In the genomic region with DNA sequence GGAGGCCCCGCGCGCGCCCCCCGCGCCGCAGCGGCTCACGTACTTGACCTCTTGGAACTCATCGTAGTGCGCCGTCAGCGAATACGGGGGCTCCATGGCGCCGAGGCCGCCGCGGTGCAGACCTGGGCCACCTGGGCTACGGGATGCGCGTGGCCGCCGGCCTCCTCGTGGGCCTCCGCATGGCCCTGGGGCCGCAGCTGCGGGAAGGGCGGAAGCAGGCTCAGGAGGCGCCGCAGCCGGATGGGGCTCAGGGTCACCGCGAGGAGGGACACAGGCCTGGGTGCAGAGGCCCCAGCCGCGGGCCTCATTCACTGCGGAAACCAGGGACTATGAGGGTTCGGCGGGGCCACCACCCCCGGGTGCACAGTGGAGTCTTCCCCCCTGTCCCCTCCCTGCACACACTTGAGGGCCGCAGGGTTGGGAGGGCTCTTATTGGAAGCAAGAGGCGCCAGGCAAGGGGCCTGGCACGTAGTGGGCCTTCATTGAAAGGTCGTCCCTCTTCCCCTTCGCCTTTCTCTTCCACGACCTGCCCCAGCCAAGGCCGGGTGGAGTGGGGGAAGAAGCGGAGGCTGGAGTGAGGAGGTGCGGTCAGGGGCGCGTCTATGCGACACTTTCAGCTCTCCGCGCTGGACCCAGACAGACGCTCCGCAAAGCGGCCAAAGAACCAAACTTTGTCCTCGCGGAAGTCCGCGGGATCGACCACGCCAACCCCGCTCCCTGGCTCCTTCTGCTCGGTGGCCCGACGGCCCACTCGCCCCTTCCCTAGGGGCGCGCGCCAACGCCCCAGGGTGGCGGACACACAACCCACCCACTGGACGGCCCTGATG, we compare ENCODE assay signal across 12 cellular contexts. TPM values are rescaled to one million over a fixed set of nuclear protein-coding genes. Genes with fewer than 3 reads are reported as not detected.
DNase-seq lines count a peak whose midpoint lies in the region; ATAC-seq, FAIRE-seq and TF ChIP-seq lines count a peak whose summit lies in the region.
"Had no signal": no experiment of that assay in that cellular context is flagged by ENCODE, and none has a peak within 500 bp of the region (broad histone marks: within the 10 kb centered on the region; RNA-seq: fewer than 3 reads in every experiment).

No MANE protein-coding gene starts in this region.

- intact Hi-C loops in A673 (cut with micrococcal nuclease; ENCODE audit: unreplicated experiment) = no loop called here
- intact Hi-C loops in Caco-2 (cut with micrococcal nuclease; ENCODE audit: unreplicated experiment) = no loop called here

- H3K4me3 ChIP-seq in A673 (ENCODE audit: low read depth, low read length, poor library complexity, severe bottlenecking) (peak overlapping the region; percentile 40), Caco-2 (ENCODE audit: low read depth, low read length) (peak overlapping the region; percentile 41), osteoblast (ENCODE audit: insufficient read depth, low read length) (no peak overlapping the region)
- H3K4me3 ChIP-seq: colonic mucosa had no signal

- H2AFZ ChIP-seq in osteoblast (ENCODE audit: low read length) = no peak overlapping the region

- no peak for FAIRE-seq in urothelium cell line (lab: Jason Lieb, UNC)

- H3K36me3 Mint-ChIP-seq in Caco-2 (ENCODE audit: insufficient read depth, unreplicated experiment) = no peaks in the 10 kb centered on the region
- H3K36me3 Mint-ChIP-seq in effector memory CD8-positive, alpha-beta T cell (ENCODE audit: insufficient read depth) = no peaks in the 10 kb centered on the region

- BruUV-seq in A673 (replicated peaks; lab: Mats Ljungman, UMichigan) (no TSS peak), Caco-2 (replicated peaks; lab: Mats Ljungman, UMichigan) (no TSS peak)

- H3K27me3 ChIP-seq in A673 (replicated peaks; ENCODE audit: insufficient read depth, low read depth, low read length, poor library complexity) (peaks cover 50% of the 10 kb centered on the region), Caco-2 (replicated peaks; ENCODE audit: control insufficient read depth, insufficient read depth, low read length) (no peaks in the 10 kb centered on the region), osteoblast (ENCODE audit: insufficient read depth, low read length) (peaks cover 42% of the 10 kb centered on the region)

- no peak for ATAC-seq in effector memory CD8-positive, alpha-beta T cell (replicated peaks)
- ATAC-seq in GM21825 (IDR thresholded peaks at IDR 0.05; ENCODE audit: unreplicated experiment) = no peak

- peaks cover 4% of the 10 kb centered on the region for H4K20me1 ChIP-seq in osteoblast (ENCODE audit: insufficient read depth, low read length)

- no peaks in the 10 kb centered on the region for H3K9me3 Mint-ChIP-seq in Caco-2 (ENCODE audit: unreplicated experiment)
- H3K9me3 Mint-ChIP-seq in effector memory CD8-positive, alpha-beta T cell = no peaks in the 10 kb centered on the region
- H3K9me3 Mint-ChIP-seq: activated CD4-positive, alpha-beta T cell treated with anti-CD3 and anti-CD28 coated beads, Interleukin-2, amount 10 ng/mL, durations not matched to agents 24 days and 14 days had no signal

- no peak overlapping the region for H3K27ac Mint-ChIP-seq in Caco-2 (ENCODE audit: unreplicated experiment)
- no peak overlapping the region for H3K27ac Mint-ChIP-seq in effector memory CD8-positive, alpha-beta T cell
- H3K27ac Mint-ChIP-seq: activated CD4-positive, alpha-beta T cell treated with anti-CD3 and anti-CD28 coated beads, Interleukin-2, amount 10 ng/mL, durations not matched to agents 24 days and 14 days had no signal

- H3K4me3 Mint-ChIP-seq in Caco-2 (ENCODE audit: unreplicated experiment) = peak overlapping the region; percentile 47
- H3K4me3 Mint-ChIP-seq in effector memory CD8-positive, alpha-beta T cell = peak overlapping the region; percentile 8 to 23
- H3K4me3 Mint-ChIP-seq: activated CD4-positive, alpha-beta T cell treated with anti-CD3 and anti-CD28 coated beads, Interleukin-2, amount 10 ng/mL, durations not matched to agents 24 days and 14 days had no signal

- H3K27ac ChIP-seq in A673 (ENCODE audit: low read depth, low read length, poor library complexity, severe bottlenecking) (no peak overlapping the region), osteoblast (ENCODE audit: low read depth, low read length) (no peak overlapping the region)
- H3K27ac ChIP-seq: colonic mucosa had no signal

- TF ChIP-seq CTCF in A673 (conservative IDR thresholded peaks at IDR 0.05; ENCODE audit: low read depth, low read length) = no peak
- TF ChIP-seq CTCF in Caco-2 (IDR thresholded peaks at IDR 0.05; ENCODE audit: insufficient read depth in 1 of 2, low read depth in 1 of 2, low read length in 1 of 2, severe bottlenecking in 1 of 2, unreplicated experiment in 1 of 2) = no peak
- TF ChIP-seq CTCF in osteoblast (IDR thresholded peaks at IDR 0.05; ENCODE audit: extremely low read depth, low read depth, low read length) = no peak
- TF ChIP-seq CTCF in GM13976 (IDR thresholded peaks at IDR 0.05; ENCODE audit: borderline replicate concordance, control extremely low read depth, extremely low read depth, insufficient read depth, missing control alignments) = no peak

- CTCF ChIA-PET in A673 (lab: Charles Lee) = no interaction called here
- CTCF ChIA-PET in Caco-2 (lab: Charles Lee) = no interaction called here

- H3K4me1 Mint-ChIP-seq in Caco-2 (ENCODE audit: low read depth, unreplicated experiment) = no peaks in the 10 kb centered on the region
- H3K4me1 Mint-ChIP-seq in effector memory CD8-positive, alpha-beta T cell (ENCODE audit: low read depth in 2 of 2) = peaks cover 5 to 8% of the 10 kb centered on the region in 2 donors

- in situ Hi-C loops in GM13976 (cut with MboI; ENCODE audit: low sequenced_read_pairs, unreplicated experiment) = no loop called here

- no peaks in the 10 kb centered on the region for H3K4me1 ChIP-seq in A673 (ENCODE audit: insufficient read depth, low read length, poor library complexity, severe bottlenecking)
- no peaks in the 10 kb centered on the region for H3K4me1 ChIP-seq in Caco-2
- no peaks in the 10 kb centered on the region for H3K4me1 ChIP-seq in osteoblast (ENCODE audit: insufficient read depth, low read length)
- H3K4me1 ChIP-seq: colonic mucosa had no signal

- no peak overlapping the region for H3K4me2 ChIP-seq in osteoblast (ENCODE audit: insufficient read depth, low read length)

- H3K36me3 ChIP-seq in A673 (ENCODE audit: insufficient read depth, low read length, poor library complexity, severe bottlenecking) = no peaks in the 10 kb centered on the region
- H3K36me3 ChIP-seq in Caco-2 (ENCODE audit: control insufficient read depth, insufficient read depth, low read length) = no peaks in the 10 kb centered on the region
- H3K36me3 ChIP-seq in osteoblast (ENCODE audit: insufficient read depth, low read length) = no peaks in the 10 kb centered on the region
- H3K36me3 ChIP-seq: colonic mucosa had no signal

- DNase-seq in A673 (ENCODE audit: low spot score) (no peak), Caco-2 (no peak), osteoblast (ENCODE audit: insufficient read length, low spot score, missing footprints) (peak; percentile 81), urothelium cell line (ENCODE audit: low spot score) (no peak), GM13976 (ENCODE audit: low spot score) (no peak)
- DNase-seq in effector memory CD8-positive, alpha-beta T cell = no peak
- DNase-seq: activated CD4-positive, alpha-beta T cell treated with anti-CD3 and anti-CD28 coated beads, Interleukin-2, amount 10 ng/mL, durations not matched to agents 24 days and 14 days; colonic mucosa; COR-L47 had no signal

- H3K79me2 ChIP-seq in osteoblast (ENCODE audit: insufficient read depth, low read length) = no peaks in the 10 kb centered on the region

- H3K27me3 Mint-ChIP-seq in Caco-2 (ENCODE audit: insufficient read depth, unreplicated experiment) = no peaks in the 10 kb centered on the region
- peaks cover 48 to 80% of the 10 kb centered on the region in 2 donors for H3K27me3 Mint-ChIP-seq in effector memory CD8-positive, alpha-beta T cell

- POLR2A ChIA-PET in A673 (lab: Charles Lee; ENCODE audit: low non-redundant PET) (no interaction called here), Caco-2 (lab: Charles Lee) (no interaction called here)

- H3K9me3 ChIP-seq in A673 (ENCODE audit: low read depth, low read length, poor library complexity, severe bottlenecking) (no peaks in the 10 kb centered on the region), Caco-2 (no peaks in the 10 kb centered on the region), osteoblast (ENCODE audit: low read depth, low read length) (no peaks in the 10 kb centered on the region)
- H3K9me3 ChIP-seq: colonic mucosa had no signal

RNA-seq across cellular contexts. Expression of a gene that starts 0.9 kb away (rescaled TPM):
- 0.19 and 0.52 TPM in 2 replicates for total RNA-seq in A673 (2021)
- 6.4 and 8.9 TPM in 2 replicates for total RNA-seq in Caco-2 (2022)
- not detected in 2 replicates for total RNA-seq in osteoblast
- total RNA-seq: fibroblast of villous mesenchyme had no signal

RNA-seq across cellular contexts. Expression of a gene that starts 30.8 kb away (rescaled TPM):
- total RNA-seq in A673 (2021) (not detected in 2 replicates), Caco-2 (2022) (4.4 and 5.3 TPM in 2 replicates), osteoblast (not detected in 2 replicates)
- total RNA-seq: activated CD4-positive, alpha-beta T cell treated with anti-CD3 and anti-CD28 coated beads, Interleukin-2, amount 10 ng/mL, durations not matched to agents 24 days and 14 days; fibroblast of villous mesenchyme; liver had no signal

RNA-seq across cellular contexts. Expression of a gene that starts 33.4 kb away (rescaled TPM):
- total RNA-seq in A673 (2021) = not detected in 2 replicates
- total RNA-seq in Caco-2 (2022) = not detected in 2 replicates
- total RNA-seq in osteoblast = not detected in 2 replicates
- total RNA-seq: activated CD4-positive, alpha-beta T cell treated with anti-CD3 and anti-CD28 coated beads, Interleukin-2, amount 10 ng/mL, durations not matched to agents 24 days and 14 days; colonic mucosa; fibroblast of villous mesenchyme; liver had no signal

RNA-seq across cellular contexts. Expression of a gene that starts 39.2 kb away (rescaled TPM):
- total RNA-seq in A673 (2021) (not detected in 2 replicates), Caco-2 (2022) (not detected in 2 replicates), osteoblast (not detected in 2 replicates)
- total RNA-seq: activated CD4-positive, alpha-beta T cell treated with anti-CD3 and anti-CD28 coated beads, Interleukin-2, amount 10 ng/mL, durations not matched to agents 24 days and 14 days; colonic mucosa; fibroblast of villous mesenchyme; liver had no signal

RNA-seq across cellular contexts. Expression of a gene that starts 52.7 kb away (rescaled TPM):
- not detected in 2 replicates for total RNA-seq in A673 (2021)
- total RNA-seq in Caco-2 (2022) = not detected in 2 replicates
- not detected in 2 replicates for total RNA-seq in osteoblast
- total RNA-seq: activated CD4-positive, alpha-beta T cell treated with anti-CD3 and anti-CD28 coated beads, Interleukin-2, amount 10 ng/mL, durations not matched to agents 24 days and 14 days; colonic mucosa; fibroblast of villous mesenchyme; liver had no signal
